Comparison of ENCODE assay signal across 9 cellular contexts in the genomic region with DNA sequence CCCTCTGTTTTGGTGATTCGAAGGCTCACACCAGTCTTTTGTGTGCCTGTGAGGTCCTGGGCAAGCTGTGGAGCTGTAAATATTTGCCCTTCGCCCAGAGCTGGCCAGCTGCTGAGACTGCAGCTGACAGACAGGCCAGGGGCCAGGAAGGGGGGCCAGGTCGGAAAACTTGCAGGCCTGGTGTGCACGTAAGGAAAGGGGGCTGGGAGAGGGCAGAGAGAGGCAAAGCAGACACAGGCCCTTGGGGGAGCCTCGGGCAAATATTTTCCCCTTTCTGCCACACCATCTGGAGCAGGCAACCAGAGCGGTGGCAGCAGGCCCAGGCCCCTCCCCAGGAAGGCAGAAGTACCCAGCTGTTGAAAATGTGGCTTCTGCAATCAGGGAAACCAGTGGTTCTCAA. TPM values are rescaled to one million over a fixed set of nuclear protein-coding genes. Genes with fewer than 3 reads are reported as not detected.
DNase-seq lines count a peak whose midpoint lies in the region; ATAC-seq and TF ChIP-seq lines count a peak whose summit lies in the region.
"Had no signal": no experiment of that assay in that cellular context is flagged by ENCODE, and none has a peak within 500 bp of the region (broad histone marks: within the 10 kb centered on the region; RNA-seq: fewer than 3 reads in every experiment).

No MANE protein-coding gene starts in this region.

- H3K4me2 ChIP-seq in fibroblast of lung (ENCODE audit: extremely low read depth, insufficient read depth, low read length) (peak overlapping the region; percentile 86), OCI-LY7 (ENCODE audit: low read length) (no peak overlapping the region)

- ATAC-seq in HG03439 (IDR thresholded peaks at IDR 0.05; ENCODE audit: unreplicated experiment) = no peak

- DNase-seq in Caco-2 (peak; percentile 61 to 68), NCI-H69 (lab: John Stamatoyannopoulos, UW) (peak; percentile 93), fibroblast of lung (ENCODE audit: low read depth in 2 of 2) (peak in 1 of 2 donors; percentile 55), CD1c-positive myeloid dendritic cell (ENCODE audit: extremely low spot score) (no peak), OCI-LY7 (ENCODE audit: low spot score) (no peak)
- no peak for DNase-seq in activated CD4-positive, alpha-beta T cell treated with anti-CD3 and anti-CD28 coated beads for 1 hour

- no peaks in the 10 kb centered on the region for H3K36me3 Mint-ChIP-seq in Caco-2 (ENCODE audit: insufficient read depth, unreplicated experiment)

- H4K20me1 ChIP-seq in fibroblast of lung (ENCODE audit: control insufficient read depth, extremely low read depth, insufficient read depth, low read length) (no peaks in the 10 kb centered on the region), OCI-LY7 (ENCODE audit: insufficient read depth, low read length) (no peaks in the 10 kb centered on the region)

- H3K9me3 ChIP-seq in Caco-2 (no peaks in the 10 kb centered on the region), fibroblast of lung (ENCODE audit: control insufficient read depth, insufficient read depth, low read depth, low read length) (no peaks in the 10 kb centered on the region), neuron (ENCODE audit: low read length) (no peaks in the 10 kb centered on the region), OCI-LY7 (ENCODE audit: low read length) (no peaks in the 10 kb centered on the region)

- TF ChIP-seq CTCF in Caco-2 (IDR thresholded peaks at IDR 0.05; ENCODE audit: insufficient read depth in 1 of 2, low read depth in 1 of 2, low read length in 1 of 2, severe bottlenecking in 1 of 2, unreplicated experiment in 1 of 2) (no peak), fibroblast of lung (conservative IDR thresholded peaks at IDR 0.05 in 1 of 2, IDR thresholded peaks at IDR 0.05 in 1 of 2; ENCODE audit: low read depth in 1 of 2, low read length in 2 of 2) (no peak), OCI-LY7 (conservative IDR thresholded peaks at IDR 0.05; ENCODE audit: low read length) (no peak)

- H3K79me2 ChIP-seq in fibroblast of lung (ENCODE audit: control insufficient read depth, insufficient read depth, low read length) (peaks cover 43% of the 10 kb centered on the region), OCI-LY7 (ENCODE audit: insufficient read depth, low read depth, low read length) (no peaks in the 10 kb centered on the region)

- H3K4me1 ChIP-seq in Caco-2 = peaks cover 26% of the 10 kb centered on the region
- H3K4me1 ChIP-seq in fibroblast of lung (ENCODE audit: control insufficient read depth, extremely low read depth, insufficient read depth, low read length) = peaks cover 3% of the 10 kb centered on the region
- peaks cover 38% of the 10 kb centered on the region for H3K4me1 ChIP-seq in neuron (ENCODE audit: insufficient read depth, low read length)
- H3K4me1 ChIP-seq in OCI-LY7 (ENCODE audit: insufficient read depth, low read length, poor library complexity, severe bottlenecking) = no peaks in the 10 kb centered on the region

- H3K9ac ChIP-seq in fibroblast of lung (ENCODE audit: insufficient read depth, low read length) = no peak overlapping the region

- no peaks in the 10 kb centered on the region for H3K9me2 ChIP-seq in OCI-LY7 (ENCODE audit: insufficient read depth, low read length)

- no peaks in the 10 kb centered on the region for H3K9me3 Mint-ChIP-seq in Caco-2 (ENCODE audit: unreplicated experiment)

- POLR2A ChIA-PET in Caco-2 (lab: Charles Lee) = no interaction called here
- POLR2A ChIA-PET in OCI-LY7 (lab: Charles Lee) = interaction anchor here (1.0 kb wide), 1 partner anchor 9 kb away, joined by 3 read pairs; no protein-coding TSS in a partner anchor

- H3K27ac ChIP-seq in fibroblast of lung (ENCODE audit: insufficient read depth, low read length) (peak overlapping the region; percentile 0), OCI-LY7 (ENCODE audit: low read depth, low read length, poor library complexity, severe bottlenecking) (no peak overlapping the region)

- H3K27me3 ChIP-seq in Caco-2 (replicated peaks; ENCODE audit: control insufficient read depth, insufficient read depth, low read length) (no peaks in the 10 kb centered on the region), fibroblast of lung (ENCODE audit: control insufficient read depth, insufficient read depth, low read length) (no peaks in the 10 kb centered on the region), neuron (ENCODE audit: insufficient read depth, low read length) (no peaks in the 10 kb centered on the region)

- H3K4me3 ChIP-seq in Caco-2 (ENCODE audit: low read depth, low read length) (peak overlapping the region; percentile 20), fibroblast of lung (replicated peaks in 1 of 4; ENCODE audit: control extremely low read depth in 1 of 4, insufficient read depth in 1 of 4, low read depth in 3 of 4, low read length in 4 of 4) (peak overlapping the region; percentile 42 to 94 (median 68)), neuron (ENCODE audit: low read length) (peak overlapping the region; percentile 66), OCI-LY7 (ENCODE audit: low read depth, low read length, poor library complexity, severe bottlenecking) (no peak overlapping the region)

- intact Hi-C loops in Caco-2 (cut with micrococcal nuclease; ENCODE audit: unreplicated experiment) (loop anchor here (1.0 to 10.0 kb wide), 3 partner anchors 51 to 225 kb away; no protein-coding TSS in a partner anchor), OCI-LY7 (cut with micrococcal nuclease; ENCODE audit: unreplicated experiment) (no loop called here)

- CTCF ChIA-PET in Caco-2 (lab: Charles Lee) = no interaction called here
- CTCF ChIA-PET in OCI-LY7 (lab: Charles Lee; ENCODE audit: unreplicated experiment) = no interaction called here

- no peak overlapping the region for H3K27ac Mint-ChIP-seq in Caco-2 (ENCODE audit: unreplicated experiment)

- H3K4me3 Mint-ChIP-seq in Caco-2 (ENCODE audit: unreplicated experiment) = peak overlapping the region; percentile 69

- H2AFZ ChIP-seq in fibroblast of lung (ENCODE audit: low read length) (no peak overlapping the region), neuron (ENCODE audit: low read depth, low read length) (no peak overlapping the region), OCI-LY7 (ENCODE audit: low read length) (no peak overlapping the region)

- no peaks in the 10 kb centered on the region for H3K27me3 Mint-ChIP-seq in Caco-2 (ENCODE audit: insufficient read depth, unreplicated experiment)

- BruUV-seq in Caco-2 (replicated peaks; lab: Mats Ljungman, UMichigan) (no TSS peak), OCI-LY7 (replicated peaks; lab: Mats Ljungman, UMichigan) (no TSS peak)

- H3K36me3 ChIP-seq in Caco-2 (ENCODE audit: control insufficient read depth, insufficient read depth, low read length) (no peaks in the 10 kb centered on the region; the same call in none of the 2 replicates), fibroblast of lung (ENCODE audit: control insufficient read depth, insufficient read depth, low read length) (no peaks in the 10 kb centered on the region), neuron (ENCODE audit: insufficient read depth, low read length) (no peaks in the 10 kb centered on the region), OCI-LY7 (ENCODE audit: insufficient read depth, low read length) (no peaks in the 10 kb centered on the region)

- H3K4me1 Mint-ChIP-seq in Caco-2 (ENCODE audit: low read depth, unreplicated experiment) = peaks cover 23% of the 10 kb centered on the region

RNA-seq across cellular contexts. Expression of a gene that starts 2.6 kb away (rescaled TPM):
- total RNA-seq in Caco-2 (2022) = 12.5 and 13.6 TPM in 2 replicates
- 47.5 and 56.3 TPM in 2 replicates for total RNA-seq in fibroblast of lung
- polyA plus RNA-seq in fibroblast of lung = 10.7 and 14.6 TPM in 2 replicates
- 20.0 and 36.3 TPM in 2 replicates for polyA plus RNA-seq in fibroblast of lung (2012)
- 42.1 and 58.7 TPM in 2 replicates for polyA minus RNA-seq in fibroblast of lung (ENCODE audit: low replicate concordance)
- total RNA-seq in OCI-LY7 (2014; rRNA removed; shearing (Covaris generic)) = not detected in 2 replicates
- 0.48 and 0.95 TPM in 2 replicates for total RNA-seq in OCI-LY7 (2022)
- total RNA-seq: endothelial cell of umbilical vein had no signal
- polyA plus RNA-seq: endothelial cell of umbilical vein had no signal

Comparison
In these comparisons a context has a peak if more than half of its experiments do, and no peak if none do; other contexts are left out.
1. DNase-seq: peak in Caco-2 (2 of 2) and NCI-H69 (single experiment); none in activated CD4-positive, alpha-beta T cell treated with anti-CD3 and anti-CD28 coated beads for 1 hour (single experiment), CD1c-positive myeloid dendritic cell (single experiment) and OCI-LY7 (single experiment).